In the genomic region with DNA sequence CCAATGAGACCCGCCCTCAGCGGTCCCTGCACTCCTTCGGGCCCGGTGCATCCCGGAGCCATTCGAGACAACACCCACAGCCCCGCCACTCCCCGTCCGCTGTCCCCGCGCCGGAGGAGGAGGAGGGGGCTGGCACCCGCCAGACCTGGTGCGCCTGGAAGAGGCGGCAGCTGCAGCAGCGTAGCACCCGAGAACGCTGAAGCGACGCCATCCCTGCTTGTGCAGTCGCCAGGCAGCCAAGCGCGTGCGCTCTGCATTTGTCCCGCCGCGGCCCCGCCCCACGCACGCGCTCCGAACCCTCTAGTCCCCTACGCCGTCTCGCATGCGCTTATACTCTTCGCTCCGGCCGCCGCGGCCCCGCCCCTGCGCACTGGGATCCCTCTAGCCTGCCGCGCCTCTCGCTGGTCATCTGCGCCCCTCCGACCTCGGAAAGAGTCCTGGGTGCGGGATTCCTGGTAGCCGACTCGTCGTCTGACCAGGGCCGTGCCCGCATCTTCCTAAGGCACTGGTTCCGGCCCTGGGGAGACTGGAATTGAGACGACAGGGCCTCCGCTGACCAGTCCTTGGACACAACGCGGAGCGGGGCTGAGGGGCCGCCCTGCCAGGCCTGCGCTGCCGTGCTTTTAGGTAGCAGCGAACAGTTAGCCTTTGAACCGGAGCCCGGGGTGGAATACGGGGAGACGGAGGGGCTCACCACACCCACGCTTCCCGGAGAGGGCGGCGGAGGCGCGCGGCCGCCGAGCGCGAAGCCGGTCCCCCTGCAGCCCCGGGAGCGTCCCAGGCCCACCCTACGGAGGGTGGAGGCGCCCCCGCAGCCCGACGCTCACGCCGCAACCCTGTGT, we compare ENCODE assay signal across 8 cellular contexts. TPM values are rescaled to one million over a fixed set of nuclear protein-coding genes. Genes with fewer than 3 reads are reported as not detected.
A peak's percentile ranks its signal among the peaks of the same experiment; 100 is the strongest.
DNase-seq lines count a peak whose midpoint lies in the region; ATAC-seq and TF ChIP-seq lines count a peak whose summit lies in the region.

A gene with protein sequence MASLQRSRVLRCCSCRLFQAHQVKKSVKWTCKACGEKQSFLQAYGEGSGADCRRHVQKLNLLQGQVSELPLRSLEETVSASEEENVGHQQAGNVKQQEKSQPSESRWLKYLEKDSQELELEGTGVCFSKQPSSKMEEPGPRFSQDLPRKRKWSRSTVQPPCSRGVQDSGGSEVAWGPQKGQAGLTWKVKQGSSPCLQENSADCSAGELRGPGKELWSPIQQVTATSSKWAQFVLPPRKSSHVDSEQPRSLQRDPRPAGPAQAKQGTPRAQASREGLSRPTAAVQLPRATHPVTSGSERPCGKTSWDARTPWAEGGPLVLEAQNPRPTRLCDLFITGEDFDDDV (minus strand): TSS at position 232 of the 842 bp plus-strand sequence. CDS start 21 bp downstream, at position 211.

- intact Hi-C loops in heart right ventricle (cut with DNase I) (loop anchor here in 4 of 10 donors (5.0 to 10.0 kb wide), 3 partner anchors 37 to 94 kb away; a partner anchor contains a TSS), posterior vena cava (cut with DNase I) (no loop called here), upper lobe of right lung (cut with DNase I) (no loop called here)

- WGBS in heart right ventricle, 2 donors: 0 to 1% methylated on average over 81 to 90 of the region's 90 CpGs

- peaks cover 0 to 30% (median 17%) of the 10 kb centered on the region in 9 donors for H3K4me1 ChIP-seq in heart right ventricle
- peaks cover 10% of the 10 kb centered on the region for H3K4me1 ChIP-seq in upper lobe of right lung

- peak within 1 kb of the TSS; percentile 90 for H3K4me3 ChIP-seq in GM12875 (ENCODE audit: low read depth, low read length)
- peak within 1 kb of the TSS; percentile 48 to 99 (median 86) for H3K4me3 ChIP-seq in heart right ventricle
- peak within 1 kb of the TSS; percentile 94 for H3K4me3 ChIP-seq in upper lobe of right lung

- peaks cover 0 to 25% (median 15%) of the 10 kb centered on the region in 9 donors for H3K36me3 ChIP-seq in heart right ventricle
- H3K36me3 ChIP-seq in upper lobe of right lung: peaks cover 17% of the 10 kb centered on the region

- H3K27me3 ChIP-seq in heart right ventricle: no peaks in the 10 kb centered on the region
- H3K27me3 ChIP-seq in upper lobe of right lung: no peaks in the 10 kb centered on the region

- ATAC-seq in HG02759 (IDR thresholded peaks at IDR 0.05; ENCODE audit: unreplicated experiment): peak; percentile 97
- peak; percentile 99 to 100 (median 99) for ATAC-seq in heart right ventricle
- peak; percentile 99 for ATAC-seq in upper lobe of right lung

- 0 out of 2 replicates have a peak, but pooled peaks have one; percentile 3 for TF ChIP-seq CTCF in GM12875 (IDR thresholded peaks at IDR 0.05; ENCODE audit: borderline replicate concordance, insufficient read depth, low read depth, low read length)
- TF ChIP-seq CTCF in heart right ventricle (IDR thresholded peaks at IDR 0.05): peak in 6 of 9 donors; percentile 5 to 48 (median 30)
- no peak for TF ChIP-seq CTCF in upper lobe of right lung (IDR thresholded peaks at IDR 0.05)

- H3K27ac ChIP-seq in heart right ventricle (peak within 1 kb of the TSS; percentile 82 to 96 (median 92)), upper lobe of right lung (peak within 1 kb of the TSS; percentile 82)

- DNase-seq in NCI-H1417 (lab: John Stamatoyannopoulos, UW) (peak; percentile 90 to 97 (median 94)), T-helper 1 cell (peak; percentile 74 to 92 (median 80)), amniotic epithelial cell (ENCODE audit: low read depth) (peak; percentile 86), heart right ventricle (peak; percentile 97 to 98), posterior vena cava (ENCODE audit: low spot score) (peak; percentile 100), upper lobe of right lung (peak; percentile 99)

- H3K9me3 ChIP-seq in heart right ventricle (peaks cover 0 to 4% (median 0%) of the 10 kb centered on the region in 11 donors), upper lobe of right lung (no peaks in the 10 kb centered on the region)

RNA-seq across cellular contexts. Expression of the gene that starts here (rescaled TPM):
- total RNA-seq in heart right ventricle (10 to 100 TPM in 8 of 10 donors, 1 to 10 TPM in 2; 6.6 to 14.4 (median 12.7) TPM), posterior vena cava (10 to 100 TPM; 17.3 to 20.1 TPM), upper lobe of right lung (25.4 TPM)
- polyA plus RNA-seq in heart right ventricle: 10 to 100 TPM; 12.6 to 45.1 TPM

Comparison
In these comparisons a context has a peak if more than half of its experiments do, and no peak if none do; other contexts are left out.
1. Peak in every context shown above with its lines: DNase-seq, ATAC-seq, H3K4me3 ChIP-seq and H3K27ac ChIP-seq.